In the genomic region with DNA sequence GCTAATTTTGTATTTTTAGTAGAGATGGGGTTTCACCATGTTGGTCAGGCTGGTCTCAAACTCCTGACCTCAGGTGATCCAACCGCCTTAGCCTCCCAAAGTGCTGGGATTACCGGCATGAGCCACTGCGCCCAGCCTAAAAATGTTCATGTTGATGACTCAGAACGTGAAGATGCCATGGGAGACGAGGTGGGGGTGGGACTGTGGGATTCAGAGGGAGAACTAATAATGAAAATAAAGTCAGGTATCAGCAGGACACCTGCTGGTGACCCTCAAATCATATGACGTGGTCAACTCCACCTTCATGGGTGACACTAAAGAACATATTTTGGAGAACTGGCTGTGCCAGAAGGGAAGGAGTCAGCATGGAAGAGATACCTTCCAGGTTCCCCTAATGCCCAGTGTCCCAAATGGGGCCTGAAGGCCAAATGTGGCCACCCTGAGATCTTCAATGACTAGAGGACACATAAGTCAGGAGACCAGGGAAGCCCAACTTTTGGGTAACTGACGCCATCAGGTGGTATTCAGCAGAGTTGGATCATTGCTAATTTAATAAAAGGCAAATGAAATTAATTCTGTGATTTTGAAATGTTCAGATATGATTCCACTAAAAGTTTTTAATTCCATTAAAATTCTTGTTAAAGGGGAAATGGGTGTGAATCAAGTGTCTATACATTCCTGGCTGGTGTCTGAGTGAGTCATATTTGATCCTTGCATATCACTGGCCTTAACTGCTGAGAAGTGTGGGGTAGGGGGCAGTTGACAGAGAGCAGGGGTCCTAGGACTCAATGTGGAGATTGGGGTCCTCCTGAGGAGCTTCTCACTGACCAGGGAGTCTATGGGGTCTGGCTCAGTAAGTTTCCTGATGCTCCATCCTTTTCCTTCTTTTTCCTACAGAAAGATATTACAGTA, we compare ENCODE assay signal across 10 cellular contexts.
DNase-seq lines count a peak whose midpoint lies in the region; ATAC-seq and TF ChIP-seq lines count a peak whose summit lies in the region.
"Had no signal": no experiment of that assay in that cellular context is flagged by ENCODE, and none has a peak within 500 bp of the region (broad histone marks: within the 10 kb centered on the region; RNA-seq: fewer than 3 reads in every experiment).

No MANE protein-coding gene starts in this region.

- CTCF ChIA-PET in HEK293 (lab: Yijun Ruan, JAX), result interaction anchor here (0.5 to 1.5 kb wide), 9 partner anchors 13 to 397 kb away, joined by 3 to 6 read pairs (median 3); no protein-coding TSS in a partner anchor

- no peaks in the 10 kb centered on the region for H3K9me3 ChIP-seq in BE2C
- no peaks in the 10 kb centered on the region for H3K9me3 ChIP-seq in HEK293 (ENCODE audit: control insufficient read depth, insufficient read depth, low read depth, low read length)

- no peaks in the 10 kb centered on the region; the same call in 1 of the 2 replicates for H3K27me3 ChIP-seq in BE2C

- H3K36me3 ChIP-seq in BE2C (no peaks in the 10 kb centered on the region), HEK293 (ENCODE audit: control insufficient read depth in 2 of 2, insufficient read depth in 1 of 2, low read length in 2 of 2) (no peaks in the 10 kb centered on the region)

- DNase-seq in BE2C, result no peak
- peak; percentile 54 for DNase-seq in astrocyte of the hippocampus (ENCODE audit: low read depth, low spot score)
- peak; percentile 37 for DNase-seq in kidney tubule cell (ENCODE audit: low spot score)
- DNase-seq in KG1 (lab: John Stamatoyannopoulos, UW), result no peak
- DNase-seq in NCI-H526 treated with DMSO at 0.1 percent for 48 hours (lab: John Stamatoyannopoulos, UW), result no peak
- no peak for DNase-seq in T1000 (lab: John Stamatoyannopoulos, UW)
- DNase-seq: activated naive CD4-positive, alpha-beta T cell treated with anti-CD3 and anti-CD28 coated beads, Interleukin-2, amount 10 ng/mL, durations not matched to agents 7 days and 5 days; NCI-H1694 treated with DMSO at 0.1 percent for 48 hours had no signal

- no peak for ATAC-seq in HG03442 (IDR thresholded peaks at IDR 0.05; ENCODE audit: unreplicated experiment)

- TF ChIP-seq CTCF in BE2C (IDR thresholded peaks at IDR 0.05; ENCODE audit: low read depth, low read length), result 0 out of 2 replicates have a peak, but pooled peaks have one; percentile 3
- no peak for TF ChIP-seq CTCF in HEK293 (tag by site-specific recombination; IDR thresholded peaks at IDR 0.05)

- H3K4me3 ChIP-seq in BE2C (ENCODE audit: low read depth, low read length), result no peak overlapping the region
- H3K4me3 ChIP-seq in HEK293 (ENCODE audit: low read depth, low read length), result no peak overlapping the region

- POLR2A ChIA-PET in HEK293 (lab: Yijun Ruan, JAX), result interaction anchor here (0.7 kb wide), 1 partner anchor 87 kb away, joined by 5 read pairs; no protein-coding TSS in a partner anchor

- H3K4me1 ChIP-seq in BE2C (no peaks in the 10 kb centered on the region), HEK293 (ENCODE audit: control insufficient read depth, insufficient read depth, low read length) (no peaks in the 10 kb centered on the region)

- H3K27ac ChIP-seq in HEK293 (ENCODE audit: extremely low read depth, low read depth, low read length), result no peak overlapping the region

TF ChIP-seq in HEK293, 187 proteins besides CTCF, POLR2A, EP300 and RAD21:
- no peak for TF ChIP-seq ZNF221 (tag by site-specific recombination; IDR thresholded peaks at IDR 0.05; ENCODE audit: borderline replicate concordance)
- peak; percentile 15 for TF ChIP-seq ZNF654 (tag by site-specific recombination; IDR thresholded peaks at IDR 0.05; ENCODE audit: low read depth)
- no peak for TF ChIP-seq TCF7L2 (IDR thresholded peaks at IDR 0.05; ENCODE audit: borderline replicate concordance, low read depth, low read length)

Comparison
In these comparisons a context has a peak if more than half of its experiments do, and no peak if none do; other contexts are left out.
1. DNase-seq: peak in astrocyte of the hippocampus (single experiment) and kidney tubule cell (single experiment); none in BE2C (single experiment), KG1 (single experiment), NCI-H526 treated with DMSO at 0.1 percent for 48 hours (single experiment) and T1000 (single experiment).